Comparison of ENCODE assay signal across 11 cellular contexts in genomic region chr13:50386527-50387123, GRCh38.
DNase-seq lines count a peak whose midpoint lies in the region; ATAC-seq, FAIRE-seq and TF ChIP-seq lines count a peak whose summit lies in the region.
"Had no signal": no experiment of that assay in that cellular context is flagged by ENCODE, and none has a peak within 500 bp of the region (broad histone marks: within the 10 kb centered on the region; RNA-seq: fewer than 3 reads in every experiment).

No MANE protein-coding gene starts in this region.

- peak overlapping the region; percentile 71 for H3K27ac Mint-ChIP-seq in type B pancreatic cell
- H3K27ac Mint-ChIP-seq in naive thymus-derived CD8-positive, alpha-beta T cell: no peak overlapping the region
- H3K27ac Mint-ChIP-seq: T-helper 1 cell treated with Interleukin-12 subunit alpha and Interleukin-12 subunit beta and Interleukin-4 antibody, amounts not matched to agents 30 μg/mL and 1 μg/mL, for 36 hours had no signal

- no peaks in the 10 kb centered on the region for H4K20me1 ChIP-seq in HepG2 (ENCODE audit: insufficient read depth, low read length)

- H3K27ac ChIP-seq in caudate nucleus (ENCODE audit: low read depth, low read length) (peak overlapping the region; percentile 68), HepG2 (ENCODE audit: extremely low read length, insufficient read depth, low read length) (no peak overlapping the region)

- no peak overlapping the region for H2AFZ ChIP-seq in HepG2 (ENCODE audit: low read length)

- CTCF ChIA-PET in HepG2 (lab: Yijun Ruan, JAX; ENCODE audit: low intra/inter-chr PET ratio, low total read pairs): no interaction called here

- H3K4me1 ChIP-seq in HepG2 (ENCODE audit: insufficient read depth, low read length): peaks cover 27% of the 10 kb centered on the region

- FAIRE-seq in HepG2 (lab: Jason Lieb, UNC): no peak

- no peaks in the 10 kb centered on the region; a peak in 1 of 5 replicates for H3K27me3 ChIP-seq in HepG2 (ENCODE audit: control insufficient read depth in 1 of 2, insufficient read depth in 2 of 2, low read length in 2 of 2)

- POLR2A ChIA-PET in HepG2 (lab: Yijun Ruan, JAX): no interaction called here
- POLR2A ChIA-PET in naive thymus-derived CD8-positive, alpha-beta T cell (lab: Charles Lee): no interaction called here

- peak overlapping the region; percentile 70 for H3K4me3 Mint-ChIP-seq in type B pancreatic cell
- no peak overlapping the region for H3K4me3 Mint-ChIP-seq in naive thymus-derived CD8-positive, alpha-beta T cell
- H3K4me3 Mint-ChIP-seq: T-helper 1 cell treated with Interleukin-12 subunit alpha and Interleukin-12 subunit beta and Interleukin-4 antibody, amounts not matched to agents 30 μg/mL and 1 μg/mL, for 36 hours had no signal

- no TSS peak for BruUV-seq in HepG2 (replicated peaks; lab: Mats Ljungman, UMichigan)

- DNase-seq in DMS153 treated with DMSO at 0.1 percent for 48 hours (lab: John Stamatoyannopoulos, UW; ENCODE audit: unreplicated experiment) (peak; percentile 83), DMS153 (lab: John Stamatoyannopoulos, UW) (no peak), caudate nucleus (lab: John Stamatoyannopoulos, UW) (peak in 3 of 61 donors; percentile 6 to 17 (median 8)), HepG2 (ENCODE audit: low spot score) (no peak), type B pancreatic cell (ENCODE audit: extremely low spot score, unreplicated experiment) (no peak), kidney tubule cell (ENCODE audit: low spot score) (no peak)
- no peak for DNase-seq in naive thymus-derived CD8-positive, alpha-beta T cell
- DNase-seq: 8988T, amniotic stem cell had no signal

- TF ChIP-seq POLR2A in HepG2 (IDR thresholded peaks at IDR 0.05; ENCODE audit: insufficient read depth in 1 of 2, low read depth in 2 of 2, low read length in 2 of 2): no peak

- no peak for TF ChIP-seq CTCF in HepG2 (CRISPR knock-in tag; IDR thresholded peaks at IDR 0.05)
- TF ChIP-seq CTCF in type B pancreatic cell (conservative IDR thresholded peaks at IDR 0.05): no peak

- H3K4me3 ChIP-seq in HepG2 (replicated peaks in 1 of 3; ENCODE audit: insufficient read depth in 1 of 3, low read depth in 2 of 3, low read length in 3 of 3): no peak overlapping the region

- no peaks in the 10 kb centered on the region for H3K27me3 Mint-ChIP-seq in type B pancreatic cell
- peaks cover 0 to 11% (median 2%) of the 10 kb centered on the region in 5 donors for H3K27me3 Mint-ChIP-seq in naive thymus-derived CD8-positive, alpha-beta T cell

- no peak overlapping the region for H3K9ac ChIP-seq in HepG2 (ENCODE audit: insufficient read depth, low read depth, low read length)

- no peak for TF ChIP-seq RAD21 in HepG2 (CRISPR knock-in tag; IDR thresholded peaks at IDR 0.05)

- 94% methylated on average over 10 of the region's 10 CpGs for WGBS in HepG2 (ENCODE audit: low lambda C conversion rate)

- ATAC-seq in HepG2 (no peak; the same call in 1 of the 3 replicates), GM19397 (IDR thresholded peaks at IDR 0.05; ENCODE audit: unreplicated experiment) (no peak)
- no peak for ATAC-seq in naive thymus-derived CD8-positive, alpha-beta T cell

- intact Hi-C loops in HepG2 (cut with micrococcal nuclease; ENCODE audit: unreplicated experiment): loop anchor here (2.0 kb wide), 1 partner anchor 302 kb away; no protein-coding TSS in a partner anchor

- no peaks in the 10 kb centered on the region for H3K9me3 ChIP-seq in HepG2 (ENCODE audit: low read length)

- in situ Hi-C loops in HepG2 (cut with HindIII; ENCODE audit: extremely low pct_ligation_motif_present, low pct_unique_long_range_greater_than_20kb): no loop called here

- no peak overlapping the region for H3K4me2 ChIP-seq in HepG2 (ENCODE audit: low read depth, low read length)

- peaks cover 0 to 2% of the 10 kb centered on the region in 2 experiments; a peak in 1 of 5 replicates for H3K36me3 ChIP-seq in HepG2 (replicated peaks in 1 of 2; ENCODE audit: control insufficient read depth in 1 of 2, insufficient read depth in 2 of 2, low read length in 2 of 2)

- no peak for TF ChIP-seq EP300 in HepG2 (IDR thresholded peaks at IDR 0.05; ENCODE audit: low read depth in 2 of 2, low read length in 2 of 2)
- TF ChIP-seq EP300 in HepG2 (CRISPR knock-in tag; IDR thresholded peaks at IDR 0.05; ENCODE audit: borderline replicate concordance): no peak

- H3K36me3 Mint-ChIP-seq in type B pancreatic cell: no peaks in the 10 kb centered on the region
- H3K36me3 Mint-ChIP-seq in naive thymus-derived CD8-positive, alpha-beta T cell: peaks cover 0 to 4% (median 3%) of the 10 kb centered on the region in 3 donors

- H3K79me2 ChIP-seq in HepG2 (ENCODE audit: insufficient read depth, low read length): no peaks in the 10 kb centered on the region

- H3K9me3 Mint-ChIP-seq in type B pancreatic cell: no peaks in the 10 kb centered on the region
- peaks cover 0 to 11% (median 4%) of the 10 kb centered on the region in 9 donors for H3K9me3 Mint-ChIP-seq in naive thymus-derived CD8-positive, alpha-beta T cell

- peaks cover 23% of the 10 kb centered on the region for H3K4me1 Mint-ChIP-seq in type B pancreatic cell (ENCODE audit: unreplicated experiment)
- peaks cover 1 to 11% (median 7%) of the 10 kb centered on the region in 4 donors for H3K4me1 Mint-ChIP-seq in naive thymus-derived CD8-positive, alpha-beta T cell

TF ChIP-seq in HepG2, 621 proteins besides CTCF, POLR2A, EP300 and RAD21:
- TF ChIP-seq SIX1 (CRISPR knock-in tag; IDR thresholded peaks at IDR 0.05; ENCODE audit: borderline replicate concordance) (peak; percentile 11; the same call in 1 of the 2 replicates), ZNF678 (CRISPR knock-in tag; IDR thresholded peaks at IDR 0.05) (no peak)
